Comparison of ENCODE assay signal across 8 cellular contexts in the genomic region with DNA sequence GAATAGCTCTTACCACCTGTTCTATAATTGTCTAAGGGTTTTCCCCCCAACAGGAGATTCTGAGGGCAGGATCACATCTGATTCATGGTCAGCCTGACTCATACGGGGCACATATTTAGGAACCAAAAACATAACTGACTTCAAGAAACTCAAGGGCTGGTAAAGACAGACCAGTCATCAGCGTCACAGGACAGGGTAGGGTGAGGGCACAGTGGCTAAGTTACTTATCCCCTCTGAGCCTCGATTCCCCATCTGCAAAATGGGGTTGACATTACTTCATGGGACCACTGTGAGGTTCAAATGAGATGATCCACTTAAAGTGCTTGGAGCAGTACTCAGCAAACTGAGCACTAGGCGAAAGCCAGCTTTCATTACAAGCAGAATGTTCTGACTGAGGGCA. TPM values are rescaled to one million over a fixed set of nuclear protein-coding genes. Genes with fewer than 3 reads are reported as not detected.
DNase-seq lines count a peak whose midpoint lies in the region; ATAC-seq and TF ChIP-seq lines count a peak whose summit lies in the region.

No MANE protein-coding gene starts in this region.

- DNase-seq in BE2C, result no peak
- DNase-seq in NT2/D1 (ENCODE audit: low read depth, low spot score), result no peak
- DNase-seq in adrenal gland, result peak in 2 of 7 donors; percentile 21 to 25
- DNase-seq in inferior parietal cortex (ENCODE audit: extremely low spot score), result peak; percentile 27
- DNase-seq in stimulated activated CD4-positive, alpha-beta T cell treated with anti-CD3 and anti-CD28 coated beads, Interleukin-4, amount 100 ng/mL, for 24 hours, result peak; percentile 73
- DNase-seq in sciatic nerve (ENCODE audit: low spot score), result no peak
- DNase-seq in anterior cingulate cortex (lab: John Stamatoyannopoulos, UW), result no peak

- 2 to 14% (median 12%) methylated on average over 3 to 4 of the region's 4 CpGs for WGBS in adrenal gland, 4 donors

- H3K4me3 ChIP-seq in BE2C (ENCODE audit: low read depth, low read length) (peak overlapping the region; percentile 81), NT2/D1 (ENCODE audit: insufficient read length, low read depth) (peak overlapping the region; percentile 55), adrenal gland (peak overlapping the region; percentile 34 to 95 (median 82))

- no peaks in the 10 kb centered on the region for H3K9me3 ChIP-seq in BE2C
- H3K9me3 ChIP-seq in NT2/D1 (ENCODE audit: insufficient read depth, low read length), result no peaks in the 10 kb centered on the region
- H3K9me3 ChIP-seq in adrenal gland (replicated peaks in 1 of 3), result no peaks in the 10 kb centered on the region

- ATAC-seq in GM21447 (IDR thresholded peaks at IDR 0.05; ENCODE audit: unreplicated experiment), result peak; percentile 38
- no peak for ATAC-seq in sciatic nerve

- TF ChIP-seq POLR2A in adrenal gland (IDR thresholded peaks at IDR 0.05), result no peak

- no peak for TF ChIP-seq CTCF in BE2C (IDR thresholded peaks at IDR 0.05; ENCODE audit: low read depth, low read length)
- TF ChIP-seq CTCF in adrenal gland (IDR thresholded peaks at IDR 0.05), result no peak

- peak overlapping the region; percentile 90 for H3K9ac ChIP-seq in NT2/D1 (ENCODE audit: insufficient read length, low read depth)

- H3K27ac ChIP-seq in adrenal gland, result peak overlapping the region in 4 of 5 donors; percentile 59 to 89 (median 83)

- H3K36me3 ChIP-seq in BE2C (peaks cover 13% of the 10 kb centered on the region), NT2/D1 (ENCODE audit: insufficient read depth, insufficient read length, low read length) (peaks cover 31% of the 10 kb centered on the region), adrenal gland (replicated peaks in 1 of 2) (peaks cover 0 to 21% of the 10 kb centered on the region in 2 donors)

- intact Hi-C loops in adrenal gland (cut with DNase I), result no loop called here
- intact Hi-C loops in sciatic nerve (cut with DNase I), result no loop called here

- H3K4me1 ChIP-seq in BE2C (peaks cover 4% of the 10 kb centered on the region), NT2/D1 (ENCODE audit: insufficient read depth, insufficient read length) (no peaks in the 10 kb centered on the region), adrenal gland (replicated peaks in 1 of 2) (peaks cover 9 to 20% of the 10 kb centered on the region in 2 donors)

- H3K27me3 ChIP-seq in BE2C, result no peaks in the 10 kb centered on the region
- H3K27me3 ChIP-seq in NT2/D1 (ENCODE audit: insufficient read depth, insufficient read length), result no peaks in the 10 kb centered on the region
- H3K27me3 ChIP-seq in adrenal gland, result no peaks in the 10 kb centered on the region

RNA-seq across cellular contexts. Expression of a gene that starts 0.6 kb away (rescaled TPM):
- 58.2 TPM for polyA plus RNA-seq in BE2C (2012; ENCODE audit: insufficient read depth, insufficient read length, low read depth)
- total RNA-seq in adrenal gland, result 10 to 100 TPM; 38.3 to 76.0 (median 41.5) TPM
- polyA plus RNA-seq in adrenal gland, result 10 to 100 TPM; 39.2 to 92.6 (median 86.6) TPM
- total RNA-seq in sciatic nerve, result 28.1 TPM

RNA-seq across cellular contexts. Expression of a gene that starts 0.7 kb away (rescaled TPM):
- 3.4 TPM for polyA plus RNA-seq in BE2C (2012; ENCODE audit: insufficient read depth, insufficient read length, low read depth)
- 10 to 100 TPM; 12.0 to 74.3 (median 27.4) TPM for total RNA-seq in adrenal gland
- polyA plus RNA-seq in adrenal gland, result 10 to 100 TPM in 1 of 3 donors, 1 to 10 TPM in 2; 5.1 to 12.1 (median 8.3) TPM
- 36.1 TPM for total RNA-seq in sciatic nerve

RNA-seq across cellular contexts. Expression of a gene that starts 42.5 kb away (rescaled TPM):
- polyA plus RNA-seq in BE2C (2012; ENCODE audit: insufficient read depth, insufficient read length, low read depth), result 7.4 TPM
- total RNA-seq in adrenal gland, result 10 to 100 TPM in 6 of 8 donors, 1 to 10 TPM in 2; 7.4 to 23.1 (median 14.1) TPM
- polyA plus RNA-seq in adrenal gland, result 10 to 100 TPM in 2 of 3 donors, 1 to 10 TPM in 1; 7.8 to 28.2 (median 27.6) TPM
- total RNA-seq in sciatic nerve, result 13.8 TPM

RNA-seq across cellular contexts. Expression of a gene that starts 57.1 kb away (rescaled TPM):
- polyA plus RNA-seq in BE2C (2012; ENCODE audit: insufficient read depth, insufficient read length, low read depth), result 147 TPM
- total RNA-seq in adrenal gland (10 to 100 TPM; 10.1 to 33.1 (median 16.4) TPM), sciatic nerve (24.4 TPM)
- 10 to 100 TPM; 15.4 to 54.4 (median 38.5) TPM for polyA plus RNA-seq in adrenal gland

Comparison
In these comparisons a context has a peak if more than half of its experiments do, and no peak if none do; other contexts are left out.
1. DNase-seq: peak in inferior parietal cortex (single experiment) and stimulated activated CD4-positive, alpha-beta T cell treated with anti-CD3 and anti-CD28 coated beads, Interleukin-4, amount 100 ng/mL, for 24 hours (single experiment); none in BE2C (single experiment), NT2/D1 (single experiment), sciatic nerve (single experiment) and anterior cingulate cortex (0 of 58).
2. Peak in every context shown above with its lines, with median percentiles within 50 percentile points of each other: H3K4me3 ChIP-seq.